ENCODE assay signal across 18 cellular contexts in genomic region chr3:16307832-16308531, GRCh38.
DNase-seq lines count a peak whose midpoint lies in the region; ATAC-seq lines count a peak whose summit lies in the region.
"Had no signal": no experiment of that assay in that cellular context is flagged by ENCODE, and none has a peak within 500 bp of the region (broad histone marks: within the 10 kb centered on the region; RNA-seq: fewer than 3 reads in every experiment).

No MANE protein-coding gene starts in this region.

- DNase-seq in activated T-cell treated with anti-CD3 and anti-CD28 coated beads, Interleukin-2, amount 50 U/mL, for 24 hours = no peak
- no peak for DNase-seq in activated T-cell treated with anti-CD3 and anti-CD28 coated beads, Interleukin-2, amount 50 U/mL, for 1 hour
- DNase-seq in NCI-H226 (peak; percentile 44), amniotic epithelial cell (ENCODE audit: low read depth) (peak; percentile 29), NCI-H1417 (lab: John Stamatoyannopoulos, UW) (no peak), GM19240 (ENCODE audit: insufficient read length, low spot score) (no peak), NCI-H2029 treated with DMSO at 0.1 percent for 48 hours (lab: John Stamatoyannopoulos, UW) (no peak)
- DNase-seq in stimulated activated effector memory CD8-positive, alpha-beta T cell treated with anti-CD3 and anti-CD28 coated beads, Interleukin-12 subunit alpha, Interleukin-12 subunit beta, amount 100 ng/mL, for 72 hours (ENCODE audit: low spot score in 2 of 2) = peak in 1 of 2 donors; percentile 38
- DNase-seq: cerebellar nuclear complex; COR-L47; effector memory CD4-positive, alpha-beta T cell; heart left ventricle; HFFc6; NCI-H1436 treated with DMSO at 0.1 percent for 48 hours; NCI-H2227 treated with DMSO at 0.1 percent for 48 hours; stimulated activated naive CD4-positive, alpha-beta T cell treated with Interleukin-2 at 50 U/mL for 16 hours had no signal

- no peaks in the 10 kb centered on the region for H3K27me3 Mint-ChIP-seq in activated T-cell treated with anti-CD3 and anti-CD28 coated beads, Interleukin-2, amount 50 U/mL, for 24 hours

- no peaks in the 10 kb centered on the region for H3K9me3 Mint-ChIP-seq in activated T-cell treated with anti-CD3 and anti-CD28 coated beads, Interleukin-2, amount 50 U/mL, for 24 hours
- peaks cover 3% of the 10 kb centered on the region for H3K9me3 Mint-ChIP-seq in stimulated activated effector memory CD8-positive, alpha-beta T cell treated with anti-CD3 and anti-CD28 coated beads, Interleukin-12 subunit alpha, Interleukin-12 subunit beta, amount 100 ng/mL, for 72 hours
- H3K9me3 Mint-ChIP-seq: HFFc6, nephron, WTC11 had no signal

- H3K36me3 Mint-ChIP-seq in activated T-cell treated with anti-CD3 and anti-CD28 coated beads, Interleukin-2, amount 50 U/mL, for 24 hours (ENCODE audit: low read depth) = peaks cover 91% of the 10 kb centered on the region
- peaks cover 89% of the 10 kb centered on the region for H3K36me3 Mint-ChIP-seq in stimulated activated effector memory CD8-positive, alpha-beta T cell treated with anti-CD3 and anti-CD28 coated beads, Interleukin-12 subunit alpha, Interleukin-12 subunit beta, amount 100 ng/mL, for 72 hours

- H3K4me3 Mint-ChIP-seq in activated T-cell treated with anti-CD3 and anti-CD28 coated beads, Interleukin-2, amount 50 U/mL, for 24 hours = peak overlapping the region; percentile 41
- no peak overlapping the region for H3K4me3 Mint-ChIP-seq in stimulated activated effector memory CD8-positive, alpha-beta T cell treated with anti-CD3 and anti-CD28 coated beads, Interleukin-12 subunit alpha, Interleukin-12 subunit beta, amount 100 ng/mL, for 72 hours
- H3K4me3 Mint-ChIP-seq: HFFc6, nephron, WTC11 had no signal

- peak overlapping the region; percentile 91 for H3K27ac Mint-ChIP-seq in activated T-cell treated with anti-CD3 and anti-CD28 coated beads, Interleukin-2, amount 50 U/mL, for 24 hours
- H3K27ac Mint-ChIP-seq in stimulated activated effector memory CD8-positive, alpha-beta T cell treated with anti-CD3 and anti-CD28 coated beads, Interleukin-12 subunit alpha, Interleukin-12 subunit beta, amount 100 ng/mL, for 72 hours = peak overlapping the region; percentile 90
- H3K27ac Mint-ChIP-seq: HFFc6, nephron, WTC11 had no signal

- ATAC-seq in stimulated activated effector memory CD8-positive, alpha-beta T cell treated with anti-CD3 and anti-CD28 coated beads, Interleukin-12 subunit alpha, Interleukin-12 subunit beta, amount 100 ng/mL, for 72 hours = no peak
- ATAC-seq: heart left ventricle, WTC11 had no signal

- peaks cover 92% of the 10 kb centered on the region for H3K4me1 Mint-ChIP-seq in activated T-cell treated with anti-CD3 and anti-CD28 coated beads, Interleukin-2, amount 50 U/mL, for 24 hours (ENCODE audit: low read depth)
- peaks cover 82% of the 10 kb centered on the region for H3K4me1 Mint-ChIP-seq in stimulated activated effector memory CD8-positive, alpha-beta T cell treated with anti-CD3 and anti-CD28 coated beads, Interleukin-12 subunit alpha, Interleukin-12 subunit beta, amount 100 ng/mL, for 72 hours

Comparison
In these comparisons a context has a peak if more than half of its experiments do, and no peak if none do; other contexts are left out.
1. DNase-seq: peak in NCI-H226 (single experiment) and amniotic epithelial cell (single experiment); none in activated T-cell treated with anti-CD3 and anti-CD28 coated beads, Interleukin-2, amount 50 U/mL, for 24 hours (single experiment), activated T-cell treated with anti-CD3 and anti-CD28 coated beads, Interleukin-2, amount 50 U/mL, for 1 hour (single experiment), NCI-H1417 (0 of 3), GM19240 (single experiment) and NCI-H2029 treated with DMSO at 0.1 percent for 48 hours (single experiment).